Comparison of ENCODE assay signal across 16 cellular contexts in the genomic region with DNA sequence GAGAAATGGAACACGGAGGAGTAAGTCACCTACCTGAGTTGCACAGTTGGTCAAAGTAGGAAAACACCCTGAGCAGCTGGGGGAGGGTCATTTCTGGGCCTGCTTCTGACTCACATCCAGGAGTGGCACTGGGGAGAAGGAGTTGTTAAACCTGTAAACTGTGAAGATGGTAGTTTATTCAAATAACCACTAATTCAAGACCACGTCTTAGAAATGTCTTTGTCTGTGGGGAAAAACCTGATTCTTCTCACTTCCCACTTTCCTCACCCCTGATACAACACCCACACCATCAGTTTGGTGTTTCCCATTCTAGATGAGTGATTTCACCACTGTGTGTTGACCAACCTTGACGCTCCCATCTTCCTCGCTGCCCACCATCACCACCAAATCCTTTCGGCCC.
DNase-seq lines count a peak whose midpoint lies in the region; ATAC-seq and TF ChIP-seq lines count a peak whose summit lies in the region.
"Had no signal": no experiment of that assay in that cellular context is flagged by ENCODE, and none has a peak within 500 bp of the region (broad histone marks: within the 10 kb centered on the region; RNA-seq: fewer than 3 reads in every experiment).

No MANE protein-coding gene starts in this region.

- TF ChIP-seq CTCF in GM12865 (IDR thresholded peaks at IDR 0.05; ENCODE audit: insufficient read depth, low read depth, low read length, missing control alignments) (no peak), gastroesophageal sphincter (IDR thresholded peaks at IDR 0.05) (no peak)

- ATAC-seq in GM19438 (IDR thresholded peaks at IDR 0.05; ENCODE audit: low read depth, unreplicated experiment) (peak; percentile 69), HG02763 (IDR thresholded peaks at IDR 0.05; ENCODE audit: unreplicated experiment) (peak; percentile 63), HG03520 (IDR thresholded peaks at IDR 0.05; ENCODE audit: unreplicated experiment) (peak; percentile 66), gastroesophageal sphincter (no peak)
- ATAC-seq: natural killer cell had no signal

- no peaks in the 10 kb centered on the region for H3K4me1 ChIP-seq in gastroesophageal sphincter
- H3K4me1 ChIP-seq: upper lobe of left lung had no signal

- no peaks in the 10 kb centered on the region for H3K9me3 ChIP-seq in gastroesophageal sphincter
- H3K9me3 ChIP-seq: upper lobe of left lung had no signal

- no peak for TF ChIP-seq POLR2A in gastroesophageal sphincter (IDR thresholded peaks at IDR 0.05)

- H3K27ac ChIP-seq in gastroesophageal sphincter = no peak overlapping the region
- H3K27ac ChIP-seq: upper lobe of left lung had no signal

- 89 to 91% methylated on average over 4 of the region's 5 CpGs for WGBS in gastroesophageal sphincter (ENCODE audit: low coverage in 1 of 2), 2 donors

- H3K4me3 ChIP-seq in GM12865 (ENCODE audit: low read depth, low read length) (no peak overlapping the region), gastroesophageal sphincter (no peak overlapping the region)
- H3K4me3 ChIP-seq: upper lobe of left lung had no signal

- no peaks in the 10 kb centered on the region for H3K27me3 ChIP-seq in gastroesophageal sphincter
- H3K27me3 ChIP-seq: upper lobe of left lung had no signal

- peak; percentile 54 for DNase-seq in GM12865 (ENCODE audit: low read depth)
- no peak for DNase-seq in NCI-H2196 (lab: John Stamatoyannopoulos, UW; ENCODE audit: unreplicated experiment)
- no peak for DNase-seq in NCI-H1930 (lab: John Stamatoyannopoulos, UW)
- no peak for DNase-seq in medulla oblongata (ENCODE audit: extremely low spot score)
- DNase-seq: activated CD8-positive, alpha-beta memory T cell treated with anti-CD3 and anti-CD28 coated beads, Interleukin-2, amount 50 U/mL, for 4 hours; amniotic stem cell; DMS53; foreskin fibroblast; kidney glomerular epithelial cell; natural killer cell; NCI-H510A; upper lobe of left lung had no signal

- no peaks in the 10 kb centered on the region for H3K36me3 ChIP-seq in gastroesophageal sphincter
- H3K36me3 ChIP-seq: upper lobe of left lung had no signal

- TF ChIP-seq EP300 in gastroesophageal sphincter (IDR thresholded peaks at IDR 0.05) = no peak
